23 cellular contexts compared by ENCODE assay signal in the genomic region with DNA sequence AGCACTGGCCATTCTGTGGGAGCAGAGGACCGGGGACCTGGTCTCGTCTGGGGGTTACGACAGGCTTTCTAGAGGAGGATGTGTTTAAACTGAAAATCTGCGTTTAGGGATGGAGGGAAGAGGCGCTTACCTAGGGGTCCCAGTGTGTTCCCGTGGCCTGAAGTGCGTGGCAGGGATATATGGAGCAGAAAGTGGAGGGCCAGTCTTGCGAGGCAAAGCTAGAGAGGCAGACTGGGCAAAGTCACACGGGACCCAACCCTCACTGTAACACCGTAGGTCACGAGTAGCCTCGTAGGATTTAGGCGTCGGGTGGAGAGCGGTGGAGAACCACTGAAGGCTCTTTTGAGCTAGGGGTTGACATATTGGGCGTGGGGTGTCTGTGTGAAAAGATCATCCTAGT. TPM values are rescaled to one million over a fixed set of nuclear protein-coding genes. Genes with fewer than 3 reads are reported as not detected.
A peak's percentile ranks its signal among the peaks of the same experiment; 100 is the strongest.
DNase-seq lines count a peak whose midpoint lies in the region; ATAC-seq and TF ChIP-seq lines count a peak whose summit lies in the region.
"Had no signal": no experiment of that assay in that cellular context is flagged by ENCODE, and none has a peak within 500 bp of the region (broad histone marks: within the 10 kb centered on the region; RNA-seq: fewer than 3 reads in every experiment).

No MANE protein-coding gene starts in this region.

- no peak for TF ChIP-seq POLR2A in spleen (IDR thresholded peaks at IDR 0.05)

- no peak overlapping the region for H3K4me3 Mint-ChIP-seq in endodermal cell
- H3K4me3 Mint-ChIP-seq: stimulated activated memory B cell treated with anti-CD40 and anti-IgM and Interleukin-4, amounts not matched to agents 10 μg/mL and 1 μg/mL and 100 μg/mL, for 72 hours had no signal

- H3K9ac ChIP-seq in endodermal cell (ENCODE audit: extremely low read depth, low read length, poor library complexity, severe bottlenecking), result no peak overlapping the region
- H3K9ac ChIP-seq: BLaER1 treated with 17β-estradiol and CSF1 and Interleukin-3, amounts not matched to agents 10 nM and 100 nM had no signal

- CTCF ChIA-PET in RWPE1 (lab: Yijun Ruan, JAX), result interaction anchor here (0.6 to 0.8 kb wide), 2 partner anchors 11 to 66 kb away, joined by 3 to 4 read pairs; no protein-coding TSS in a partner anchor

- WGBS in endodermal cell (ENCODE audit: insufficient coverage in 1 of 2, insufficient read length in 1 of 2), 2 experiments, result 96 to 97% methylated on average over 16 of the region's 16 CpGs
- 92 to 96% (median 94%) methylated on average over 16 of the region's 16 CpGs for WGBS in spleen, 5 donors

- H3K27ac ChIP-seq in RWPE1, result 0 out of 2 replicates have a peak overlapping the region, but pooled peaks have one; percentile 2
- peak overlapping the region; percentile 12 for H3K27ac ChIP-seq in endodermal cell (ENCODE audit: low read depth, low read length)
- no peak overlapping the region for H3K27ac ChIP-seq in spleen
- H3K27ac ChIP-seq: ascending aorta; BLaER1 treated with 17β-estradiol and CSF1 and Interleukin-3, amounts not matched to agents 10 nM and 100 nM; heart left ventricle; SJCRH30 had no signal

- peak overlapping the region; percentile 24 to 69 for H3K27ac Mint-ChIP-seq in activated naive CD4-positive, alpha-beta T cell treated with anti-CD3 and anti-CD28 coated beads, Interleukin-2, amount 50 U/mL, for 72 hours
- peak overlapping the region; percentile 44 for H3K27ac Mint-ChIP-seq in endodermal cell
- H3K27ac Mint-ChIP-seq: IgD-negative memory B cell; stimulated activated memory B cell treated with anti-CD40 and anti-IgM and Interleukin-4, amounts not matched to agents 10 μg/mL and 1 μg/mL and 100 μg/mL, for 72 hours had no signal

- intact Hi-C loops in spleen (cut with DNase I; ENCODE audit: low total_unique reads), result no loop called here

- TF ChIP-seq CTCF in RWPE1 (conservative IDR thresholded peaks at IDR 0.05; ENCODE audit: low read depth) (no peak), endodermal cell (conservative IDR thresholded peaks at IDR 0.05) (no peak), spleen (IDR thresholded peaks at IDR 0.05 in 8 of 11, conservative IDR thresholded peaks at IDR 0.05 in 3 of 11) (no peak)

- H3K4me3 ChIP-seq in endodermal cell (ENCODE audit: low read length), result no peak overlapping the region
- no peak overlapping the region for H3K4me3 ChIP-seq in spleen
- H3K4me3 ChIP-seq: ascending aorta; BLaER1 treated with 17β-estradiol and CSF1 and Interleukin-3, amounts not matched to agents 10 nM and 100 nM; heart left ventricle; lung; SJCRH30; smooth muscle cell had no signal

- H3K4me1 Mint-ChIP-seq in endodermal cell, result no peaks in the 10 kb centered on the region
- H3K4me1 Mint-ChIP-seq: stimulated activated memory B cell treated with anti-CD40 and anti-IgM and Interleukin-4, amounts not matched to agents 10 μg/mL and 1 μg/mL and 100 μg/mL, for 72 hours had no signal

- H3K27me3 ChIP-seq in endodermal cell (ENCODE audit: control insufficient read depth, insufficient read depth, low read length, poor library complexity, severe bottlenecking) (no peaks in the 10 kb centered on the region), spleen (replicated peaks in 1 of 7) (no peaks in the 10 kb centered on the region)
- H3K27me3 ChIP-seq: ascending aorta; BLaER1 treated with 17β-estradiol and CSF1 and Interleukin-3, amounts not matched to agents 10 nM and 100 nM; heart left ventricle; SJCRH30 had no signal

- H3K27me3 Mint-ChIP-seq in endodermal cell (ENCODE audit: insufficient read depth), result no peaks in the 10 kb centered on the region
- H3K27me3 Mint-ChIP-seq: IgD-negative memory B cell; stimulated activated memory B cell treated with anti-CD40 and anti-IgM and Interleukin-4, amounts not matched to agents 10 μg/mL and 1 μg/mL and 100 μg/mL, for 72 hours had no signal

- no peaks in the 10 kb centered on the region for H3K9me3 ChIP-seq in endodermal cell (ENCODE audit: control insufficient read depth, low read length)
- H3K9me3 ChIP-seq in spleen, result peaks cover 0 to 3% (median 0%) of the 10 kb centered on the region in 8 donors
- H3K9me3 ChIP-seq: ascending aorta; BLaER1 treated with 17β-estradiol and CSF1 and Interleukin-3, amounts not matched to agents 10 nM and 100 nM; SJCRH30 had no signal

- no peaks in the 10 kb centered on the region for H3K9me3 Mint-ChIP-seq in activated naive CD4-positive, alpha-beta T cell treated with anti-CD3 and anti-CD28 coated beads, Interleukin-2, amount 50 U/mL, for 72 hours
- no peaks in the 10 kb centered on the region for H3K9me3 Mint-ChIP-seq in endodermal cell
- H3K9me3 Mint-ChIP-seq: IgD-negative memory B cell; stimulated activated memory B cell treated with anti-CD40 and anti-IgM and Interleukin-4, amounts not matched to agents 10 μg/mL and 1 μg/mL and 100 μg/mL, for 72 hours had no signal

- no peak for ATAC-seq in activated naive CD4-positive, alpha-beta T cell treated with anti-CD3 and anti-CD28 coated beads, Interleukin-2, amount 50 U/mL, for 72 hours
- no peak for ATAC-seq in GM19467 (IDR thresholded peaks at IDR 0.05; ENCODE audit: unreplicated experiment)
- ATAC-seq: Panc1; stimulated activated memory B cell treated with anti-CD40 and anti-IgM and Interleukin-4, amounts not matched to agents 10 μg/mL and 1 μg/mL and 100 μg/mL, for 72 hours had no signal

- DNase-seq in activated naive CD4-positive, alpha-beta T cell treated with anti-CD3 and anti-CD28 coated beads, Interleukin-2, amount 50 U/mL, for 72 hours (ENCODE audit: low spot score in 2 of 2), result no peak
- no peak for DNase-seq in activated naive CD4-positive, alpha-beta T cell (lab: John Stamatoyannopoulos, UW)
- no peak for DNase-seq in RWPE1 (ENCODE audit: low spot score)
- no peak for DNase-seq in endodermal cell
- DNase-seq in spleen, result peak; percentile 31
- no peak for DNase-seq in medulla oblongata (ENCODE audit: extremely low spot score)
- DNase-seq: activated gamma-delta T cell treated with Interleukin-2 at 50 U/mL for 16 hours; central memory CD4-positive, alpha-beta T cell; heart left ventricle; kidney glomerular epithelial cell; NCI-H1092 treated with DMSO at 0.1 percent for 48 hours; NCI-H1930; NCI-H526; retina; SJCRH30 had no signal

- H3K4me1 ChIP-seq in endodermal cell (ENCODE audit: control insufficient read depth, insufficient read depth, low read length) (no peaks in the 10 kb centered on the region), spleen (no peaks in the 10 kb centered on the region)
- H3K4me1 ChIP-seq: ascending aorta; BLaER1 treated with 17β-estradiol and CSF1 and Interleukin-3, amounts not matched to agents 10 nM and 100 nM; SJCRH30 had no signal

- POLR2A ChIA-PET in RWPE1 (lab: Yijun Ruan, JAX; ENCODE audit: low non-redundant PET), result no interaction called here

- H3K36me3 Mint-ChIP-seq in activated naive CD4-positive, alpha-beta T cell treated with anti-CD3 and anti-CD28 coated beads, Interleukin-2, amount 50 U/mL, for 72 hours, result peaks cover 26 to 28% of the 10 kb centered on the region in 2 donors
- H3K36me3 Mint-ChIP-seq in endodermal cell (ENCODE audit: low read depth), result peaks cover 90% of the 10 kb centered on the region

- peaks cover 93% of the 10 kb centered on the region for H3K36me3 ChIP-seq in endodermal cell (ENCODE audit: control insufficient read depth, insufficient read depth, low read length)
- H3K36me3 ChIP-seq in spleen, result peaks cover 5 to 100% (median 99%) of the 10 kb centered on the region in 6 donors

RNA-seq across cellular contexts. Expression of a gene that starts 32.8 kb away (rescaled TPM):
- total RNA-seq in activated naive CD4-positive, alpha-beta T cell treated with anti-CD3 and anti-CD28 coated beads, Interleukin-2, amount 50 U/mL, for 72 hours, result 10 to 100 TPM; 49.6 to 73.4 TPM
- total RNA-seq in endodermal cell, result 10 to 100 TPM; 42.3 to 53.8 TPM
- polyA plus RNA-seq in endodermal cell (2013, experiment 1 of 2), result 42.0 TPM
- 35.6 TPM for polyA plus RNA-seq in endodermal cell (2013, experiment 2 of 2)
- total RNA-seq in spleen, result 10 to 100 TPM; 24.5 to 45.8 (median 30.0) TPM
- polyA plus RNA-seq in spleen, result 10 to 100 TPM; 20.4 to 66.5 (median 47.5) TPM

Comparison
In these comparisons a context has a peak if more than half of its experiments do, and no peak if none do; other contexts are left out.
1. H3K27ac ChIP-seq: peak in RWPE1 (single experiment) and endodermal cell (single experiment); none in spleen (0 of 8).